ENCODE assay signal across 1 cellular context in genomic region chr7:34759477-34760125, GRCh38.
A peak's percentile ranks its signal among the peaks of the same experiment; 100 is the strongest.
TF ChIP-seq lines count a peak whose summit lies in the region.

No MANE protein-coding gene starts in this region.

TF ChIP-seq in HepG2, 621 proteins besides CTCF, POLR2A, EP300 and RAD21 (continued from another document and continues in another):
- TF ChIP-seq ZUFSP (CRISPR knock-in tag; IDR thresholded peaks at IDR 0.05; ENCODE audit: borderline replicate concordance), result no peak
- TF ChIP-seq SUZ12 (IDR thresholded peaks at IDR 0.05; ENCODE audit: low read depth, low read length), result no peak
- no peak for TF ChIP-seq IRF9 (CRISPR knock-in tag; IDR thresholded peaks at IDR 0.05; ENCODE audit: borderline replicate concordance)
- no peak for TF ChIP-seq ZNF770 (CRISPR knock-in tag; IDR thresholded peaks at IDR 0.05)
- TF ChIP-seq, protein P1, sequence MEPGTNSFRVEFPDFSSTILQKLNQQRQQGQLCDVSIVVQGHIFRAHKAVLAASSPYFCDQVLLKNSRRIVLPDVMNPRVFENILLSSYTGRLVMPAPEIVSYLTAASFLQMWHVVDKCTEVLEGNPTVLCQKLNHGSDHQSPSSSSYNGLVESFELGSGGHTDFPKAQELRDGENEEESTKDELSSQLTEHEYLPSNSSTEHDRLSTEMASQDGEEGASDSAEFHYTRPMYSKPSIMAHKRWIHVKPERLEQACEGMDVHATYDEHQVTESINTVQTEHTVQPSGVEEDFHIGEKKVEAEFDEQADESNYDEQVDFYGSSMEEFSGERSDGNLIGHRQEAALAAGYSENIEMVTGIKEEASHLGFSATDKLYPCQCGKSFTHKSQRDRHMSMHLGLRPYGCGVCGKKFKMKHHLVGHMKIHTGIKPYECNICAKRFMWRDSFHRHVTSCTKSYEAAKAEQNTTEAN (CRISPR knock-in tag; conservative IDR thresholded peaks at IDR 0.05), result no peak
- no peak for TF ChIP-seq RCOR2 (CRISPR knock-in tag; IDR thresholded peaks at IDR 0.05)
- TF ChIP-seq, protein P2, sequence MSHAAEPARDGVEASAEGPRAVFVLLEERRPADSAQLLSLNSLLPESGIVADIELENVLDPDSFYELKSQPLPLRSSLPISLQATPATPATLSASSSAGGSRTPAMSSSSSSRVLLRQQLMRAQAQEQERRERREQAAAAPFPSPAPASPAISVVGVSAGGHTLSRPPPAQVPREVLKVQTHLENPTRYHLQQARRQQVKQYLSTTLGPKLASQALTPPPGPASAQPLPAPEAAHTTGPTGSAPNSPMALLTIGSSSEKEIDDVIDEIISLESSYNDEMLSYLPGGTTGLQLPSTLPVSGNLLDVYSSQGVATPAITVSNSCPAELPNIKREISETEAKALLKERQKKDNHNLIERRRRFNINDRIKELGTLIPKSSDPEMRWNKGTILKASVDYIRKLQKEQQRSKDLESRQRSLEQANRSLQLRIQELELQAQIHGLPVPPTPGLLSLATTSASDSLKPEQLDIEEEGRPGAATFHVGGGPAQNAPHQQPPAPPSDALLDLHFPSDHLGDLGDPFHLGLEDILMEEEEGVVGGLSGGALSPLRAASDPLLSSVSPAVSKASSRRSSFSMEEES (CRISPR knock-in tag; IDR thresholded peaks at IDR 0.05), result no peak
- no peak for TF ChIP-seq IKZF4 (CRISPR knock-in tag; IDR thresholded peaks at IDR 0.05; ENCODE audit: borderline replicate concordance, low read depth, not compliant biosample characterization)
- TF ChIP-seq SMAD1 (CRISPR knock-in tag; IDR thresholded peaks at IDR 0.05; ENCODE audit: borderline replicate concordance, low read depth), result no peak
- TF ChIP-seq AFF4 (CRISPR knock-in tag; IDR thresholded peaks at IDR 0.05), result no peak
- TF ChIP-seq, protein P3, sequence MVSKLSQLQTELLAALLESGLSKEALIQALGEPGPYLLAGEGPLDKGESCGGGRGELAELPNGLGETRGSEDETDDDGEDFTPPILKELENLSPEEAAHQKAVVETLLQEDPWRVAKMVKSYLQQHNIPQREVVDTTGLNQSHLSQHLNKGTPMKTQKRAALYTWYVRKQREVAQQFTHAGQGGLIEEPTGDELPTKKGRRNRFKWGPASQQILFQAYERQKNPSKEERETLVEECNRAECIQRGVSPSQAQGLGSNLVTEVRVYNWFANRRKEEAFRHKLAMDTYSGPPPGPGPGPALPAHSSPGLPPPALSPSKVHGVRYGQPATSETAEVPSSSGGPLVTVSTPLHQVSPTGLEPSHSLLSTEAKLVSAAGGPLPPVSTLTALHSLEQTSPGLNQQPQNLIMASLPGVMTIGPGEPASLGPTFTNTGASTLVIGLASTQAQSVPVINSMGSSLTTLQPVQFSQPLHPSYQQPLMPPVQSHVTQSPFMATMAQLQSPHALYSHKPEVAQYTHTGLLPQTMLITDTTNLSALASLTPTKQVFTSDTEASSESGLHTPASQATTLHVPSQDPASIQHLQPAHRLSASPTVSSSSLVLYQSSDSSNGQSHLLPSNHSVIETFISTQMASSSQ (IDR thresholded peaks at IDR 0.05; ENCODE audit: low read depth), result 0 out of 2 replicates have a peak, but pooled peaks have one; percentile 27
- TF ChIP-seq, protein P3 (CRISPR knock-in tag; IDR thresholded peaks at IDR 0.05; ENCODE audit: borderline replicate concordance), result no peak; the same call in 1 of the 2 replicates
- TF ChIP-seq HMGXB4 (CRISPR knock-in tag; IDR thresholded peaks at IDR 0.05; ENCODE audit: borderline replicate concordance in 1 of 2, low read depth in 1 of 2), result 0 out of 4 replicates have a peak, but pooled peaks have one; percentile 29 to 51
- no peak for TF ChIP-seq ZNF678 (CRISPR knock-in tag; IDR thresholded peaks at IDR 0.05)
- TF ChIP-seq GLMP (CRISPR knock-in tag; IDR thresholded peaks at IDR 0.05; ENCODE audit: borderline replicate concordance), result no peak
- TF ChIP-seq, protein P4, sequence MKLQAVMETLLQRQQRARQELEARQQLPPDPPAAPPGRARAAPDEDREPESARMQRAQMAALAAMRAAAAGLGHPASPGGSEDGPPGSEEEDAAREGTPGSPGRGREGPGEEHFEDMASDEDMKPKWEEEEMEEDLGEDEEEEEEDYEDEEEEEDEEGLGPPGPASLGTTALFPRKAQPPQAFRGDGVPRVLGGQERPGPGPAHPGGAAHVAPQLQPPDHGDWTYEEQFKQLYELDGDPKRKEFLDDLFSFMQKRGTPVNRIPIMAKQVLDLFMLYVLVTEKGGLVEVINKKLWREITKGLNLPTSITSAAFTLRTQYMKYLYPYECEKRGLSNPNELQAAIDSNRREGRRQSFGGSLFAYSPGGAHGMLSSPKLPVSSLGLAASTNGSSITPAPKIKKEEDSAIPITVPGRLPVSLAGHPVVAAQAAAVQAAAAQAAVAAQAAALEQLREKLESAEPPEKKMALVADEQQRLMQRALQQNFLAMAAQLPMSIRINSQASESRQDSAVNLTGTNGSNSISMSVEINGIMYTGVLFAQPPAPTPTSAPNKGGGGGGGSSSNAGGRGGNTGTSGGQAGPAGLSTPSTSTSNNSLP (IDR thresholded peaks at IDR 0.05; ENCODE audit: low read depth, low read length), result peak; percentile 65
- TF ChIP-seq MTA3 (CRISPR knock-in tag; IDR thresholded peaks at IDR 0.05), result no peak
- TF ChIP-seq, protein P5, sequence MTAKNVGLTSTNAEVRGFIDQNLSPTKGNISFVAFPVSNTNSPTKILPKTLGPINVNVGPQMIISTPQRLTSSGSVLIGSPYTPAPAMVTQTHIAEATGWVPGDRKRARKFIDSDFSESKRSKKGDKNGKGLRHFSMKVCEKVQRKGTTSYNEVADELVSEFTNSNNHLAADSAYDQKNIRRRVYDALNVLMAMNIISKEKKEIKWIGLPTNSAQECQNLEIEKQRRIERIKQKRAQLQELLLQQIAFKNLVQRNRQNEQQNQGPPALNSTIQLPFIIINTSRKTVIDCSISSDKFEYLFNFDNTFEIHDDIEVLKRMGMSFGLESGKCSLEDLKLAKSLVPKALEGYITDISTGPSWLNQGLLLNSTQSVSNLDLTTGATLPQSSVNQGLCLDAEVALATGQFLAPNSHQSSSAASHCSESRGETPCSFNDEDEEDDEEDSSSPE (CRISPR knock-in tag; IDR thresholded peaks at IDR 0.05), result no peak
- TF ChIP-seq ZNF232 (CRISPR knock-in tag; IDR thresholded peaks at IDR 0.05; ENCODE audit: borderline replicate concordance), result no peak
- no peak for TF ChIP-seq ZBTB33 (CRISPR knock-in tag; IDR thresholded peaks at IDR 0.05)
- TF ChIP-seq CBFB (CRISPR knock-in tag; IDR thresholded peaks at IDR 0.05), result no peak
- TF ChIP-seq ZNF782 (CRISPR knock-in tag; IDR thresholded peaks at IDR 0.05; ENCODE audit: borderline replicate concordance), result no peak
- TF ChIP-seq, protein P6, sequence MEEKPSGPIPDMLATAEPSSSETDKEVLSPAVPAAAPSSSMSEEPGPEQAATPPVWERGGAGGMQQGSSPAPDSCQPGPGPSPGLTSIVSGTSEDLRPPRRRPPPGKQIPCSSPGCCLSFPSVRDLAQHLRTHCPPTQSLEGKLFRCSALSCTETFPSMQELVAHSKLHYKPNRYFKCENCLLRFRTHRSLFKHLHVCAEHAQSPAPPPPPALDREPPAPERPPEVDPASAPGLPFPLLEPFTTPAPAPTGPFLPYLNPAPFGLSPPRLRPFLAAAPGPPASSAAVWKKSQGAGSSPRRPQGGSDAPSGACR (CRISPR knock-in tag; IDR thresholded peaks at IDR 0.05), result no peak
